In the genomic region with DNA sequence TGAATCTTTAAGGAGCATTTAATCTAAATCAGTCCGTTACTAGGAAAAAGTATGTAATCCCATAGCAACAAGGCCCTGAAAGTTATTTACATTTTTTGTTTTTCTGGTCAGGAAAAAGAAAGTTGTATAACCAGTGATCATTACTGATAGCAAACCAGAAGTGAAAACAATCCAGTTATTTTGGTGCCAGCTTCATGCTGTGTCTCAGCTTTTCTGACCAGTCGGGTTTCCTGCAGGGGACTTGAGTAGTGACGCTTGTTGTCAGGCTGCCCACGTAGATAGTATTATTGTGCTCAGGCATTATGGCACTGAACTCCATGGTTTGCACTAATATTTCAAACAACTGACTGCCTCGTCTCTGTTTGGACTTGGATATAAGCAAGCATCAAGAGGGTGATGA, we compare ENCODE assay signal across 10 cellular contexts. TPM values are rescaled to one million over a fixed set of nuclear protein-coding genes. Genes with fewer than 3 reads are reported as not detected.
DNase-seq lines count a peak whose midpoint lies in the region; ATAC-seq and TF ChIP-seq lines count a peak whose summit lies in the region.
"Had no signal": no experiment of that assay in that cellular context is flagged by ENCODE, and none has a peak within 500 bp of the region (broad histone marks: within the 10 kb centered on the region; RNA-seq: fewer than 3 reads in every experiment).

No MANE protein-coding gene starts in this region.

- CTCF ChIA-PET in mammary epithelial cell (lab: Charles Lee; ENCODE audit: low non-redundant PET): no interaction called here

- no peak for TF ChIP-seq POLR2A in sigmoid colon (IDR thresholded peaks at IDR 0.05)

- peaks cover 64% of the 10 kb centered on the region for H3K36me3 Mint-ChIP-seq in brain

- H3K9ac ChIP-seq in mammary epithelial cell (ENCODE audit: insufficient read depth, low read length): no peak overlapping the region

- H3K9me3 Mint-ChIP-seq in brain: no peaks in the 10 kb centered on the region

- TF ChIP-seq EP300 in sigmoid colon (IDR thresholded peaks at IDR 0.05): no peak

- DNase-seq in GM10266 (ENCODE audit: extremely low spot score): peak; percentile 22
- no peak for DNase-seq in mammary epithelial cell
- no peak for DNase-seq in HK-2 (ENCODE audit: unreplicated experiment)
- DNase-seq in activated gamma-delta T cell (lab: John Stamatoyannopoulos, UW): no peak
- DNase-seq in sigmoid colon: no peak
- DNase-seq: lower lobe of right lung; stimulated activated CD4-positive, alpha-beta T cell treated with anti-CD3 and anti-CD28 coated beads, Interleukin-1b, Interleukin-23, amount 100 ng/mL, for 48 hours had no signal

- peaks cover 20% of the 10 kb centered on the region for H3K79me2 ChIP-seq in mammary epithelial cell (ENCODE audit: insufficient read depth, low read length)

- no peak for TF ChIP-seq CTCF in GM10266 (IDR thresholded peaks at IDR 0.05; ENCODE audit: control insufficient read depth, insufficient read depth, low read depth, missing control alignments)
- TF ChIP-seq CTCF in brain (conservative IDR thresholded peaks at IDR 0.05): no peak
- TF ChIP-seq CTCF in mammary epithelial cell (conservative IDR thresholded peaks at IDR 0.05 in 1 of 2, IDR thresholded peaks at IDR 0.05 in 1 of 2; ENCODE audit: extremely low read depth in 1 of 2, insufficient read depth in 1 of 2, low read depth in 1 of 2, low read length in 2 of 2): no peak
- no peak for TF ChIP-seq CTCF in sigmoid colon (IDR thresholded peaks at IDR 0.05)

- H3K4me1 Mint-ChIP-seq in brain: peaks cover 4% of the 10 kb centered on the region

- peaks cover 32% of the 10 kb centered on the region for H3K36me3 ChIP-seq in mammary epithelial cell (ENCODE audit: insufficient read depth, low read length)
- peaks cover 4 to 81% (median 13%) of the 10 kb centered on the region in 4 donors for H3K36me3 ChIP-seq in sigmoid colon

- in situ Hi-C loops in mammary epithelial cell (cut with MboI; ENCODE audit: low sequenced_read_pairs in 2 of 2): no loop called here

- intact Hi-C loops in mammary epithelial cell (cut with micrococcal nuclease) (no loop called here), sigmoid colon (cut with DNase I) (no loop called here)

- peaks cover 3% of the 10 kb centered on the region for H4K20me1 ChIP-seq in mammary epithelial cell (ENCODE audit: insufficient read depth, low read length)

- peak; percentile 59 for ATAC-seq in GM19455 (IDR thresholded peaks at IDR 0.05; ENCODE audit: unreplicated experiment)
- peak; percentile 53 for ATAC-seq in HG03045 (IDR thresholded peaks at IDR 0.05; ENCODE audit: unreplicated experiment)
- ATAC-seq: lower lobe of right lung had no signal

- H3K4me3 ChIP-seq in mammary epithelial cell (replicated peaks in 1 of 3; ENCODE audit: insufficient read depth in 1 of 3, low read depth in 2 of 3, low read length in 3 of 3) (no peak overlapping the region), sigmoid colon (no peak overlapping the region)
- H3K4me3 ChIP-seq: lower lobe of right lung had no signal

- H3K27me3 Mint-ChIP-seq in brain: no peaks in the 10 kb centered on the region

- dilution Hi-C loops in mammary epithelial cell (cut with HindIII; ENCODE audit: low sequenced_read_pairs): no loop called here

- H2AFZ ChIP-seq in mammary epithelial cell (ENCODE audit: low read depth, low read length): no peak overlapping the region

- no TSS peak for BruUV-seq in mammary epithelial cell (replicated peaks; lab: Mats Ljungman, UMichigan)

- H3K27me3 ChIP-seq in mammary epithelial cell (ENCODE audit: insufficient read depth, low read length): no peaks in the 10 kb centered on the region
- no peaks in the 10 kb centered on the region for H3K27me3 ChIP-seq in sigmoid colon

- H3K4me3 Mint-ChIP-seq in brain: no peak overlapping the region

- 96% methylated on average over 5 of the region's 5 CpGs for WGBS in mammary epithelial cell (ENCODE audit: low coverage, missing lambda C conversion rate)
- 87 to 88% methylated on average over 5 of the region's 5 CpGs for WGBS in sigmoid colon, 2 donors

- no peak overlapping the region for H3K4me2 ChIP-seq in mammary epithelial cell (ENCODE audit: insufficient read depth, low read depth, low read length)

- peak overlapping the region in 3 of 5 experiments; percentile 61 to 77 (median 67) for H3K27ac Mint-ChIP-seq in brain

- H3K4me1 ChIP-seq in mammary epithelial cell (ENCODE audit: insufficient read depth, low read length): no peaks in the 10 kb centered on the region
- H3K4me1 ChIP-seq in sigmoid colon: peaks cover 0 to 12% (median 0%) of the 10 kb centered on the region in 4 donors
- H3K4me1 ChIP-seq: lower lobe of right lung had no signal

- H3K9me3 ChIP-seq in mammary epithelial cell (replicated peaks; ENCODE audit: insufficient read depth, low read length): no peaks in the 10 kb centered on the region
- no peaks in the 10 kb centered on the region for H3K9me3 ChIP-seq in sigmoid colon
- H3K9me3 ChIP-seq: lower lobe of right lung had no signal

- H3K27ac ChIP-seq in mammary epithelial cell (ENCODE audit: insufficient read depth, low read depth, low read length) (no peak overlapping the region), sigmoid colon (no peak overlapping the region)
- H3K27ac ChIP-seq: lower lobe of right lung had no signal

RNA-seq across cellular contexts. Expression of gene SASS6, which starts 55.2 kb away (rescaled TPM):
- polyA plus RNA-seq in brain (ENCODE audit: insufficient read depth, low read depth, low replicate concordance) (1.4 TPM), mammary epithelial cell (1.3 TPM), sigmoid colon (1 to 10 TPM in 2 of 3 donors, under 1 TPM in 1; 0.92 to 2.6 (median 1.2) TPM)
- total RNA-seq in mammary epithelial cell (1 to 10 TPM; 2.8 to 6.0 TPM), sigmoid colon (1 to 10 TPM; 2.7 to 7.1 (median 4.9) TPM)
- polyA minus RNA-seq in mammary epithelial cell: 1.9 TPM

RNA-seq across cellular contexts. Expression of gene TRMT13, which starts 55.4 kb away (rescaled TPM):
- polyA plus RNA-seq in brain (ENCODE audit: insufficient read depth, low read depth, low replicate concordance): 1.6 TPM
- total RNA-seq in mammary epithelial cell: 10 to 100 TPM; 11.0 to 14.3 TPM
- 3.3 TPM for polyA plus RNA-seq in mammary epithelial cell
- 20.2 TPM for polyA minus RNA-seq in mammary epithelial cell
- 10 to 100 TPM; 17.4 to 26.4 (median 24.8) TPM for total RNA-seq in sigmoid colon
- 1 to 10 TPM; 2.4 to 9.0 (median 3.2) TPM for polyA plus RNA-seq in sigmoid colon
